ENCODE assay signal across 20 cellular contexts in the genomic region with DNA sequence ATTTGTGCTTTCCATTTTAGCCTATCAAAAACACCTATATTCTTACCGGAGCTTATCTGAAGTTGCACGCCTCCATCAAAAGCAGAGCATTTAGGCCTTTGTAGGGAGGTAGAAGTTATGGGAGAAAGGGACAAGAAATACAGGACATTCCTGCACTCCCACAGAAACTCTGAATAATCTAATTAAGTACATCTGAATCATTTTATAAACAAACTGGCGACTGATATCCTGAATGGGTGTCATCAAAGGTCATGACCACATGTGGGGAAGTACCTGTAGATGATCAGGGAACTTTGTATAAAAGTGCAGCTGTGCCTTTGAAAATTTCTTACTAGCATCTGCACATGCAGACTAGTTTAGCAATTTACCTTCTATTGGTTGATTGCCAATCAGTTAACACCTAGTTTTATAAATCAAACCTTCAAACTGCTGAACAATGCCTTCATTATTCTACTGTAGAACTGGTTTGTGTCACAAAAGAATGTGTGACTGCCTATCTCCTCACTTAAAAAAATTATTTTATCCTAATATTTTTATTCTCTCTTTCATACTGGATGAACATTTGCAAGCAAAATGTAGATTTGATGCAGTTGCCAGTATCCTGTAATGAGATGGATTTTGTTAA. TPM values are rescaled to one million over a fixed set of nuclear protein-coding genes. Genes with fewer than 3 reads are reported as not detected.
A peak's percentile ranks its signal among the peaks of the same experiment; 100 is the strongest.
DNase-seq lines count a peak whose midpoint lies in the region; ATAC-seq and TF ChIP-seq lines count a peak whose summit lies in the region.
"Had no signal": no experiment of that assay in that cellular context is flagged by ENCODE, and none has a peak within 500 bp of the region (broad histone marks: within the 10 kb centered on the region; RNA-seq: fewer than 3 reads in every experiment).

No MANE protein-coding gene starts in this region.

- H3K36me3 ChIP-seq in PC-9 (ENCODE audit: low read depth) (no peaks in the 10 kb centered on the region), esophagus muscularis mucosa (no peaks in the 10 kb centered on the region)
- H3K36me3 ChIP-seq: right atrium auricular region had no signal

- H3F3A ChIP-seq in PC-9 (ENCODE audit: insufficient read depth, low read depth): peaks cover 38% of the 10 kb centered on the region

- H3K27ac ChIP-seq in PC-9 (peak overlapping the region; percentile 97), esophagus muscularis mucosa (replicated peaks in 1 of 4) (no peak overlapping the region)
- H3K27ac ChIP-seq: GM23248, KMS-11, right atrium auricular region had no signal

- intact Hi-C loops in PC-9 (cut with micrococcal nuclease; ENCODE audit: unreplicated experiment): loop anchor here (1.0 kb wide), 4 partner anchors 17 to 62 kb away; partner anchors contain the start of gene STEAP4
- intact Hi-C loops in esophagus muscularis mucosa (cut with DNase I): no loop called here

- H3K27me3 ChIP-seq in PC-9 (ENCODE audit: insufficient read depth, low read depth): no peaks in the 10 kb centered on the region
- no peaks in the 10 kb centered on the region for H3K27me3 ChIP-seq in esophagus muscularis mucosa
- H3K27me3 ChIP-seq: right atrium auricular region had no signal

- no peaks in the 10 kb centered on the region for H4K20me1 ChIP-seq in PC-9 (ENCODE audit: insufficient read depth)

- ATAC-seq in HG03342 (IDR thresholded peaks at IDR 0.05; ENCODE audit: unreplicated experiment) (no peak), GM18858 (IDR thresholded peaks at IDR 0.05; ENCODE audit: unreplicated experiment) (no peak)
- ATAC-seq: activated T-cell treated with anti-CD3 and anti-CD28 coated beads, Interleukin-2, amount 50 U/mL, for 72 hours; Right ventricle myocardium inferior had no signal

- CTCF ChIA-PET in PC-9 (lab: Charles Lee): interaction anchor here (2.1 kb wide), 1 partner anchor 46 kb away, joined by 11 read pairs; no protein-coding TSS in a partner anchor

- H3K4me1 ChIP-seq in PC-9 (replicated peaks; ENCODE audit: insufficient read depth) (peaks cover 58% of the 10 kb centered on the region), esophagus muscularis mucosa (no peaks in the 10 kb centered on the region)
- H3K4me1 ChIP-seq: right atrium auricular region had no signal

- TF ChIP-seq EP300 in esophagus muscularis mucosa (IDR thresholded peaks at IDR 0.05): no peak

- no peak for TF ChIP-seq CTCF in PC-9 (conservative IDR thresholded peaks at IDR 0.05)
- no peak for TF ChIP-seq CTCF in epithelial cell of esophagus (IDR thresholded peaks at IDR 0.05; ENCODE audit: insufficient read depth, low read depth, low read length, missing control alignments)
- TF ChIP-seq CTCF in esophagus muscularis mucosa (IDR thresholded peaks at IDR 0.05): no peak

- H3K9me2 ChIP-seq in PC-9 (ENCODE audit: insufficient read depth): no peaks in the 10 kb centered on the region

- H3K4me2 ChIP-seq in PC-9: peak overlapping the region; percentile 69
- H3K4me2 ChIP-seq: KMS-11 had no signal

- DNase-seq in DMS53 treated with DMSO at 0.1 percent for 48 hours (lab: John Stamatoyannopoulos, UW; ENCODE audit: unreplicated experiment) (peak; percentile 58), PC-9 (peak; percentile 64 to 99), epithelial cell of esophagus (ENCODE audit: low read depth) (peak; percentile 91), renal cortical epithelial cell (ENCODE audit: low read depth) (peak; percentile 72), NCI-H2107 treated with DMSO at 0.1 percent for 48 hours (lab: John Stamatoyannopoulos, UW; ENCODE audit: unreplicated experiment) (no peak), esophagus muscularis mucosa (ENCODE audit: extremely low spot score) (no peak)
- DNase-seq: activated CD4-positive, alpha-beta memory T cell treated with anti-CD3 and anti-CD28 coated beads for 36 hours; activated T-cell treated with anti-CD3 and anti-CD28 coated beads, Interleukin-2, amount 50 U/mL, for 72 hours; Caco-2; effector CD4-positive, alpha-beta T cell; GM23248; hippocampal formation; NCI-H1417 treated with DMSO at 0.1 percent for 48 hours; NK-92 treated with Interleukin-12 subunit alpha and Interleukin-12 subunit beta, amount 100 ng/mL, for 24 hours had no signal

- H3K9me3 ChIP-seq in PC-9 (ENCODE audit: insufficient read depth, low read depth) (peaks cover 6% of the 10 kb centered on the region; the same call in 1 of the 2 replicates), esophagus muscularis mucosa (peaks cover 0 to 4% (median 0%) of the 10 kb centered on the region in 4 donors)
- H3K9me3 ChIP-seq: Caco-2, right atrium auricular region had no signal

- H3K4me3 ChIP-seq in PC-9 (peak overlapping the region; percentile 22; the same call in 1 of the 2 replicates), epithelial cell of esophagus (ENCODE audit: low read length) (no peak overlapping the region), esophagus muscularis mucosa (no peak overlapping the region)
- H3K4me3 ChIP-seq: GM23248, right atrium auricular region had no signal

- H2AFZ ChIP-seq in PC-9: no peak overlapping the region; the same call in 1 of the 2 replicates
- H2AFZ ChIP-seq: GM23248 had no signal

- POLR2A ChIA-PET in PC-9 (lab: Charles Lee; ENCODE audit: unreplicated experiment): interaction anchor here (0.6 to 0.7 kb wide), 2 partner anchors 29 to 740 kb away, joined by 3 read pairs; no protein-coding TSS in a partner anchor

- BruUV-seq in PC-9 (replicated peaks; lab: Mats Ljungman, UMichigan): no TSS peak

- H3K79me2 ChIP-seq in PC-9 (ENCODE audit: low read depth): no peaks in the 10 kb centered on the region

- 79% methylated on average over 3 of the region's 3 CpGs for WGBS in esophagus muscularis mucosa

- TF ChIP-seq POLR2A in esophagus muscularis mucosa (IDR thresholded peaks at IDR 0.05; ENCODE audit: low read depth): no peak

RNA-seq across cellular contexts. Expression of gene STEAP4, which starts 17.1 kb away (rescaled TPM):
- total RNA-seq in PC-9 (2021): 10.3 and 12.1 TPM in 2 replicates
- 0.30 and 2.1 TPM in 2 replicates for total RNA-seq in renal cortical epithelial cell
- total RNA-seq in esophagus muscularis mucosa: 10 to 100 TPM; 21.6 to 72.4 (median 56.6) TPM
- total RNA-seq: activated CD4-positive, alpha-beta memory T cell treated with anti-CD3 and anti-CD28 coated beads for 36 hours; activated T-cell treated with anti-CD3 and anti-CD28 coated beads, Interleukin-2, amount 50 U/mL, for 72 hours; Caco-2; GM23248; neural crest cell had no signal

Comparison
In these comparisons a context has a peak if more than half of its experiments do, and no peak if none do; other contexts are left out.
1. DNase-seq: peak in DMS53 treated with DMSO at 0.1 percent for 48 hours (single experiment), PC-9 (2 of 2), epithelial cell of esophagus (single experiment) and renal cortical epithelial cell (single experiment); none in NCI-H2107 treated with DMSO at 0.1 percent for 48 hours (single experiment) and esophagus muscularis mucosa (single experiment).